Comparison of ENCODE assay signal across 9 cellular contexts in genomic region chr13:97028441-97029299, GRCh38. TPM values are rescaled to one million over a fixed set of nuclear protein-coding genes. Genes with fewer than 3 reads are reported as not detected.
A peak's percentile ranks its signal among the peaks of the same experiment; 100 is the strongest.
DNase-seq lines count a peak whose midpoint lies in the region; ATAC-seq and TF ChIP-seq lines count a peak whose summit lies in the region.
"Had no signal": no experiment of that assay in that cellular context is flagged by ENCODE, and none has a peak within 500 bp of the region (broad histone marks: within the 10 kb centered on the region; RNA-seq: fewer than 3 reads in every experiment).

No MANE protein-coding gene starts in this region.

- no peak overlapping the region for H3K27ac ChIP-seq in esophagus squamous epithelium
- H3K27ac ChIP-seq in upper lobe of left lung, result no peak overlapping the region

- ATAC-seq in naive thymus-derived CD8-positive, alpha-beta T cell, result no peak
- ATAC-seq in upper lobe of left lung (ENCODE audit: low FRiP score in 2 of 2) (peak in 1 of 2 donors; percentile 86), HG03457 (IDR thresholded peaks at IDR 0.05; ENCODE audit: unreplicated experiment) (no peak)

- BruUV-seq in Caco-2 (replicated peaks; lab: Mats Ljungman, UMichigan), result no TSS peak

- DNase-seq in Caco-2, result peak; percentile 49 to 81
- peak; percentile 56 for DNase-seq in H7
- peak; percentile 32 for DNase-seq in NCI-H460 (ENCODE audit: extremely low read depth, low read depth)
- DNase-seq in activated CD8-positive, alpha-beta memory T cell treated with anti-CD3 and anti-CD28 coated beads for 24 hours, result peak; percentile 66
- DNase-seq in esophagus squamous epithelium (lab: John Stamatoyannopoulos, UW), result no peak
- DNase-seq in naive thymus-derived CD8-positive, alpha-beta T cell, result peak in 8 of 10 donors; percentile 2 to 36 (median 23)
- peak; percentile 30 to 37 for DNase-seq in upper lobe of left lung

- H3K4me1 ChIP-seq in Caco-2, result peaks cover 19% of the 10 kb centered on the region
- no peaks in the 10 kb centered on the region for H3K4me1 ChIP-seq in esophagus squamous epithelium
- peaks cover 0 to 15% (median 7%) of the 10 kb centered on the region in 4 donors for H3K4me1 ChIP-seq in upper lobe of left lung

- H3K27me3 ChIP-seq in Caco-2 (replicated peaks; ENCODE audit: control insufficient read depth, insufficient read depth, low read length) (no peaks in the 10 kb centered on the region), H7 (ENCODE audit: control insufficient read depth, insufficient read depth, low read length) (no peaks in the 10 kb centered on the region), esophagus squamous epithelium (no peaks in the 10 kb centered on the region), upper lobe of left lung (no peaks in the 10 kb centered on the region)

- H3K36me3 ChIP-seq in Caco-2 (ENCODE audit: control insufficient read depth, insufficient read depth, low read length) (no peaks in the 10 kb centered on the region), H7 (replicated peaks; ENCODE audit: control insufficient read depth, insufficient read depth, low read length) (no peaks in the 10 kb centered on the region), esophagus squamous epithelium (no peaks in the 10 kb centered on the region), upper lobe of left lung (no peaks in the 10 kb centered on the region)

- no peaks in the 10 kb centered on the region for H3K9me3 ChIP-seq in Caco-2
- no peaks in the 10 kb centered on the region for H3K9me3 ChIP-seq in esophagus squamous epithelium
- no peaks in the 10 kb centered on the region for H3K9me3 ChIP-seq in upper lobe of left lung

- H3K4me3 ChIP-seq in Caco-2 (ENCODE audit: low read depth, low read length) (no peak overlapping the region), H7 (ENCODE audit: insufficient read depth, low read depth, low read length) (no peak overlapping the region), esophagus squamous epithelium (no peak overlapping the region), upper lobe of left lung (no peak overlapping the region)

- TF ChIP-seq CTCF in Caco-2 (IDR thresholded peaks at IDR 0.05; ENCODE audit: insufficient read depth in 1 of 2, low read depth in 1 of 2, low read length in 1 of 2, severe bottlenecking in 1 of 2, unreplicated experiment in 1 of 2), result peak; percentile 79 to 88
- TF ChIP-seq CTCF in esophagus squamous epithelium (IDR thresholded peaks at IDR 0.05), result peak; percentile 59 to 89 (median 80)
- peak; percentile 72 to 85 (median 82) for TF ChIP-seq CTCF in upper lobe of left lung (IDR thresholded peaks at IDR 0.05)

- H3K27me3 Mint-ChIP-seq in Caco-2 (ENCODE audit: insufficient read depth, unreplicated experiment), result no peaks in the 10 kb centered on the region
- peaks cover 21 to 42% (median 29%) of the 10 kb centered on the region in 5 donors for H3K27me3 Mint-ChIP-seq in naive thymus-derived CD8-positive, alpha-beta T cell

- POLR2A ChIA-PET in Caco-2 (lab: Charles Lee), result no interaction called here
- POLR2A ChIA-PET in naive thymus-derived CD8-positive, alpha-beta T cell (lab: Charles Lee), result no interaction called here

- H3K4me1 Mint-ChIP-seq in Caco-2 (ENCODE audit: low read depth, unreplicated experiment), result peaks cover 28% of the 10 kb centered on the region
- peaks cover 0 to 2% (median 0%) of the 10 kb centered on the region in 4 donors for H3K4me1 Mint-ChIP-seq in naive thymus-derived CD8-positive, alpha-beta T cell

- CTCF ChIA-PET in Caco-2 (lab: Charles Lee), result interaction anchor here (1.0 kb wide), 1 partner anchor 11 kb away, joined by 5 read pairs; no protein-coding TSS in a partner anchor

- H3K9me3 Mint-ChIP-seq in Caco-2 (ENCODE audit: unreplicated experiment), result no peaks in the 10 kb centered on the region
- H3K9me3 Mint-ChIP-seq in naive thymus-derived CD8-positive, alpha-beta T cell, result peaks cover 0 to 2% (median 0%) of the 10 kb centered on the region in 9 donors
- H3K9me3 Mint-ChIP-seq: T-helper 1 cell treated with Interleukin-12 subunit alpha and Interleukin-12 subunit beta and Interleukin-4 antibody, amounts not matched to agents 30 μg/mL and 1 μg/mL, for 36 hours had no signal

- TF ChIP-seq EP300 in upper lobe of left lung (IDR thresholded peaks at IDR 0.05), result no peak

- no peaks in the 10 kb centered on the region for H3K36me3 Mint-ChIP-seq in Caco-2 (ENCODE audit: insufficient read depth, unreplicated experiment)
- no peaks in the 10 kb centered on the region for H3K36me3 Mint-ChIP-seq in naive thymus-derived CD8-positive, alpha-beta T cell

- intact Hi-C loops in Caco-2 (cut with micrococcal nuclease; ENCODE audit: unreplicated experiment), result loop anchor here (1.0 to 10.0 kb wide), 7 partner anchors 10 to 546 kb away; partner anchors contain the start of gene RAP2A
- intact Hi-C loops in esophagus squamous epithelium (cut with DNase I), result loop anchor here (10.0 kb wide), 1 partner anchor 326 kb away; no protein-coding TSS in a partner anchor

- H3K4me3 Mint-ChIP-seq in Caco-2 (ENCODE audit: unreplicated experiment), result no peak overlapping the region
- H3K4me3 Mint-ChIP-seq in naive thymus-derived CD8-positive, alpha-beta T cell, result no peak overlapping the region
- H3K4me3 Mint-ChIP-seq: T-helper 1 cell treated with Interleukin-12 subunit alpha and Interleukin-12 subunit beta and Interleukin-4 antibody, amounts not matched to agents 30 μg/mL and 1 μg/mL, for 36 hours had no signal

- no peak overlapping the region for H3K27ac Mint-ChIP-seq in Caco-2 (ENCODE audit: unreplicated experiment)
- no peak overlapping the region for H3K27ac Mint-ChIP-seq in naive thymus-derived CD8-positive, alpha-beta T cell
- H3K27ac Mint-ChIP-seq: T-helper 1 cell treated with Interleukin-12 subunit alpha and Interleukin-12 subunit beta and Interleukin-4 antibody, amounts not matched to agents 30 μg/mL and 1 μg/mL, for 36 hours had no signal

- no peak for TF ChIP-seq POLR2A in esophagus squamous epithelium (IDR thresholded peaks at IDR 0.05)
- TF ChIP-seq POLR2A in upper lobe of left lung (IDR thresholded peaks at IDR 0.05), result no peak

- 41 to 42% methylated on average over 12 of the region's 12 CpGs for WGBS in esophagus squamous epithelium, 2 donors
- 35 to 42% methylated on average over 11 to 12 of the region's 12 CpGs for WGBS in upper lobe of left lung, 2 donors

RNA-seq across cellular contexts. Expression of gene OXGR1, which starts 34.4 kb away (rescaled TPM):
- 0.21 TPM in 1 of 2 replicates, not detected in the other for total RNA-seq in Caco-2 (2022)
- 0.24 and 0.37 TPM in 2 replicates for total RNA-seq in H7 (2014; rRNA removed; shearing (Covaris generic))
- not detected in 2 replicates for total RNA-seq in NCI-H460 (2014; rRNA removed; shearing (Covaris generic))
- polyA plus RNA-seq in NCI-H460 (2014; cell fraction: nucleus; rRNA removed), result not detected in 2 replicates
- total RNA-seq in esophagus squamous epithelium, result 1 to 10 TPM in 3 of 4 donors, not detected in 1; 1.2 to 5.7 (median 1.4) TPM
- total RNA-seq in naive thymus-derived CD8-positive, alpha-beta T cell, result not detected
- not detected for polyA plus RNA-seq in naive thymus-derived CD8-positive, alpha-beta T cell
- total RNA-seq in upper lobe of left lung, result 1 to 10 TPM in 1 of 6 donors, under 1 TPM in 4, not detected in 1; 0.15 to 1.2 (median 0.54) TPM
